In genomic region chr6:146785001-146785585, GRCh38 we compare ENCODE assay signal across 8 cellular contexts.
DNase-seq lines count a peak whose midpoint lies in the region; ATAC-seq and TF ChIP-seq lines count a peak whose summit lies in the region.

No MANE protein-coding gene starts in this region.

- H3K27ac ChIP-seq in CD4-positive, alpha-beta memory T cell (ENCODE audit: low read depth, low read length), result no peak overlapping the region
- no peak overlapping the region for H3K27ac ChIP-seq in SU-DHL-6 (ENCODE audit: low read depth, low read length)

- POLR2A ChIA-PET in CD4-positive, alpha-beta memory T cell (lab: Charles Lee; ENCODE audit: partially characterized antibody), result no interaction called here

- no peaks in the 10 kb centered on the region for H3K79me2 ChIP-seq in SU-DHL-6 (ENCODE audit: insufficient read depth, low read length)

- H4K20me1 ChIP-seq in SU-DHL-6 (ENCODE audit: low read depth, low read length), result no peaks in the 10 kb centered on the region

- no peak overlapping the region for H3K4me2 ChIP-seq in SU-DHL-6 (ENCODE audit: low read depth, low read length, poor library complexity, severe bottlenecking)

- H3F3A ChIP-seq in SU-DHL-6 (ENCODE audit: insufficient read depth), result no peaks in the 10 kb centered on the region

- no peaks in the 10 kb centered on the region for H3K4me1 ChIP-seq in CD4-positive, alpha-beta memory T cell (ENCODE audit: insufficient read depth, low read length)

- H3K36me3 ChIP-seq in CD4-positive, alpha-beta memory T cell (ENCODE audit: insufficient read depth, low read length), result no peaks in the 10 kb centered on the region
- no peaks in the 10 kb centered on the region for H3K36me3 ChIP-seq in SU-DHL-6 (ENCODE audit: low read length)

- H3K36me3 Mint-ChIP-seq in CD4-positive, alpha-beta memory T cell, result no peaks in the 10 kb centered on the region

- no peak overlapping the region for H3K9ac ChIP-seq in SU-DHL-6 (ENCODE audit: low read length)

- TF ChIP-seq CTCF in SU-DHL-6 (IDR thresholded peaks at IDR 0.05; ENCODE audit: insufficient read depth, low read length, poor library complexity, severe bottlenecking) (peak; percentile 40), retinal pigment epithelial cell (conservative IDR thresholded peaks at IDR 0.05; ENCODE audit: low read depth, low read length) (peak; percentile 61)

- intact Hi-C loops in CD4-positive, alpha-beta memory T cell (cut with micrococcal nuclease), result no loop called here

- no peaks in the 10 kb centered on the region for H3K27me3 ChIP-seq in CD4-positive, alpha-beta memory T cell (ENCODE audit: insufficient read depth, low read length)
- no peaks in the 10 kb centered on the region for H3K27me3 ChIP-seq in SU-DHL-6 (ENCODE audit: low read length)

- H3K4me3 ChIP-seq in CD4-positive, alpha-beta memory T cell (ENCODE audit: low read length in 2 of 2), result no peak overlapping the region
- H3K4me3 ChIP-seq in SU-DHL-6 (ENCODE audit: insufficient read depth, low read length, poor library complexity, severe bottlenecking) (no peak overlapping the region), retinal pigment epithelial cell (ENCODE audit: low read length) (no peak overlapping the region)

- no peaks in the 10 kb centered on the region for H3K9me2 ChIP-seq in SU-DHL-6 (replicated peaks; ENCODE audit: insufficient read depth, low read length)

- CTCF ChIA-PET in CD4-positive, alpha-beta memory T cell (lab: Charles Lee; ENCODE audit: partially characterized antibody), result interaction anchor here (1.0 to 1.2 kb wide), 2 partner anchors 9 to 11 kb away, joined by 3 to 6 read pairs; no protein-coding TSS in a partner anchor

- peak in 4 of 5 donors; percentile 24 to 44 (median 27) for DNase-seq in CD4-positive, alpha-beta memory T cell
- DNase-seq in NCI-H1417 (lab: John Stamatoyannopoulos, UW), result peak; percentile 46 to 87 (median 85)
- DNase-seq in fibroblast of gingiva (ENCODE audit: low read depth), result peak; percentile 22
- no peak for DNase-seq in retinal pigment epithelial cell (ENCODE audit: low read depth)
- no peak for DNase-seq in hypothalamus (lab: John Stamatoyannopoulos, UW)

- H3K27me3 Mint-ChIP-seq in CD4-positive, alpha-beta memory T cell, result peaks cover 0 to 3% of the 10 kb centered on the region in 2 donors

- peaks cover 0 to 5% (median 0%) of the 10 kb centered on the region in 4 donors for H3K4me1 Mint-ChIP-seq in CD4-positive, alpha-beta memory T cell

- H3K9me3 Mint-ChIP-seq in CD4-positive, alpha-beta memory T cell, result peaks cover 0 to 2% (median 0%) of the 10 kb centered on the region in 8 donors

- H3K9me3 ChIP-seq in CD4-positive, alpha-beta memory T cell (ENCODE audit: control insufficient read depth in 1 of 2, low read length in 2 of 2), result no peaks in the 10 kb centered on the region
- no peaks in the 10 kb centered on the region for H3K9me3 ChIP-seq in SU-DHL-6 (ENCODE audit: insufficient read depth, low read length)

- H3K4me3 Mint-ChIP-seq in CD4-positive, alpha-beta memory T cell, result no peak overlapping the region

- peak; percentile 92 for ATAC-seq in GM18511 (IDR thresholded peaks at IDR 0.05; ENCODE audit: unreplicated experiment)
- peak; percentile 94 for ATAC-seq in HG02884 (IDR thresholded peaks at IDR 0.05; ENCODE audit: unreplicated experiment)

- peak overlapping the region in 1 of 7 donors; percentile 53 for H3K27ac Mint-ChIP-seq in CD4-positive, alpha-beta memory T cell

- H2AFZ ChIP-seq in SU-DHL-6 (ENCODE audit: low read depth, low read length, severe bottlenecking), result no peak overlapping the region

Comparison
In these comparisons a context has a peak if more than half of its experiments do, and no peak if none do; other contexts are left out.
1. DNase-seq: peak in CD4-positive, alpha-beta memory T cell (4 of 5), NCI-H1417 (3 of 3) and fibroblast of gingiva (single experiment); none in retinal pigment epithelial cell (single experiment) and hypothalamus (0 of 51).